12 cellular contexts compared by ENCODE assay signal in the genomic region with DNA sequence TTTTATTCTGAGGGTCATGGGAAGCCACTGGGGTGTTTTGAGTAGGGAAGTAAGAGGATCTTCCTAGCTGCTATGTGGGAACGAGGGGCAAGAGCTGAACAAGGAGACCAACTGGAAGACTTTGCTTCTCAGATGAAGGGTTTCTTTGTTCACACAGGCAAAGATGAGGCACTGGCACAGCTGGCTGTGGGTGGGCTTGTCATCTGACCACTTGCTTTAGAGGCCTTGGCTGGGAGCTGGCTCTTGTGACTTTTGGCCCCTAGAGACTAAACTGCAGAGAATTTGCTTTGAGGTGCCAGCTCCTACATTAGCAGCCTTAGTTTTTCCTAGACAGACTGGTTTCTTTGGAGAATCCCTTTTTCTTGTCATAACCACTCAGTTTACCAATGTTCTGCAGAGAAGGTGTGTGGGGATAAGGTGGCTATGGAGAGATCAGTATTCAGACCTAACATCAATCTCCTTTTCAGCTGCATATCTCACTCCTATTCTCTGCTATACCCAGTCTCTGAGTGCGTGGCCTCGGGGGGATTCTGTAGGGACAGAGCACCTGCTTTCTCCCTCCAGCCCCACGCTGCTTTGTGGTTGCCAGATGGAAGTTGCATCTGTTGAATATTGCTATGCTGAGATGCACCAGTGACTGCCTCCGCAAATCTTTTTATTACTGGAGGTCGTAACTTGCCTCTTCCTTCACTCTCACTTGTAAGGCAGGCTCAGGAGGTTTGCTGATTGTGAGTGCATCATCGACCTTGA. TPM values are rescaled to one million over a fixed set of nuclear protein-coding genes. Genes with fewer than 3 reads are reported as not detected.
DNase-seq lines count a peak whose midpoint lies in the region; ATAC-seq, FAIRE-seq and TF ChIP-seq lines count a peak whose summit lies in the region.
"Had no signal": no experiment of that assay in that cellular context is flagged by ENCODE, and none has a peak within 500 bp of the region (broad histone marks: within the 10 kb centered on the region; RNA-seq: fewer than 3 reads in every experiment).

No MANE protein-coding gene starts in this region.

- H3K9me3 Mint-ChIP-seq in MCF 10A (ENCODE audit: unreplicated experiment): no peaks in the 10 kb centered on the region
- H3K9me3 Mint-ChIP-seq: stimulated activated naive CD8-positive, alpha-beta T cell treated with anti-CD3 and anti-CD28 coated beads, Interleukin-15, Interleukin-2, amounts not matched to agents 100 ng/mL and 50 ng/mL, for 24 hours had no signal

- peaks cover 4% of the 10 kb centered on the region; the same call in 1 of the 2 replicates for H3K79me2 ChIP-seq in OCI-LY7 (ENCODE audit: insufficient read depth, low read depth, low read length)

- BruUV-seq in OCI-LY7 (replicated peaks; lab: Mats Ljungman, UMichigan) (no TSS peak), MCF 10A (replicated peaks; lab: Mats Ljungman, UMichigan) (no TSS peak)

- TF ChIP-seq POLR2A in GM12891 (IDR thresholded peaks at IDR 0.05; ENCODE audit: low read depth, low read length): no peak

- FAIRE-seq in GM12891 (lab: Jason Lieb, UNC): peak; percentile 87
- FAIRE-seq: endometrium, TTC549 had no signal

- DNase-seq in Ammon's horn (ENCODE audit: low spot score) (peak; percentile 78), GM12891 (ENCODE audit: insufficient read length, low spot score) (no peak), OCI-LY7 (ENCODE audit: low spot score) (peak; percentile 95), hippocampal formation (lab: John Stamatoyannopoulos, UW) (peak; percentile 31 to 35), OCI-M2 (lab: John Stamatoyannopoulos, UW; ENCODE audit: unreplicated experiment) (no peak), NOMO-1 treated with DMSO at 0.1 percent for 48 hours (lab: John Stamatoyannopoulos, UW; ENCODE audit: unreplicated experiment) (no peak), MCF 10A (ENCODE audit: unreplicated experiment) (no peak)
- DNase-seq: activated CD8-positive, alpha-beta memory T cell treated with anti-CD3 and anti-CD28 coated beads, Interleukin-2, amount 50 U/mL, for 48 hours had no signal

- no peak for ATAC-seq in GM19351 (IDR thresholded peaks at IDR 0.05; ENCODE audit: unreplicated experiment)

- H3K27me3 Mint-ChIP-seq in MCF 10A (ENCODE audit: insufficient read depth, unreplicated experiment): no peaks in the 10 kb centered on the region

- peaks cover 14% of the 10 kb centered on the region for H3K4me1 Mint-ChIP-seq in MCF 10A (ENCODE audit: insufficient read depth, unreplicated experiment)

- H3K4me2 ChIP-seq in OCI-LY7 (ENCODE audit: low read length): peak overlapping the region; percentile 71

- TF ChIP-seq CTCF in OCI-LY7 (conservative IDR thresholded peaks at IDR 0.05; ENCODE audit: low read length) (no peak), MCF 10A (IDR thresholded peaks at IDR 0.05; ENCODE audit: unreplicated experiment) (no peak)

- peak overlapping the region; percentile 96 for H3K27ac ChIP-seq in OCI-LY7 (ENCODE audit: low read depth, low read length, poor library complexity, severe bottlenecking)

- intact Hi-C loops in OCI-LY7 (cut with micrococcal nuclease; ENCODE audit: unreplicated experiment) (loop anchor here (1.0 to 5.0 kb wide), 3 partner anchors 35 to 102 kb away; no protein-coding TSS in a partner anchor), MCF 10A (cut with micrococcal nuclease) (loop anchor here (10.0 kb wide), 2 partner anchors 111 to 541 kb away; partner anchors contain the start of gene ZNF839)

- H3K36me3 Mint-ChIP-seq in MCF 10A (ENCODE audit: insufficient read depth, unreplicated experiment): no peaks in the 10 kb centered on the region

- H3K36me3 ChIP-seq in OCI-LY7 (ENCODE audit: insufficient read depth, low read length): peaks cover 7% of the 10 kb centered on the region; the same call in 1 of the 2 replicates

- POLR2A ChIA-PET in OCI-LY7 (lab: Charles Lee) (interaction anchor here (0.5 to 12.2 kb wide), 12 partner anchors 12 to 174 kb away, joined by 3 to 165 read pairs (median 4); no protein-coding TSS in a partner anchor), MCF 10A (lab: Yijun Ruan, JAX) (no interaction called here)

- peak overlapping the region; percentile 13; the same call in 1 of the 2 replicates for H2AFZ ChIP-seq in OCI-LY7 (ENCODE audit: low read length)

- CTCF ChIA-PET in OCI-LY7 (lab: Charles Lee; ENCODE audit: unreplicated experiment): interaction anchor here (0.9 to 1.1 kb wide), 2 partner anchors 45 to 69 kb away, joined by 3 read pairs; no protein-coding TSS in a partner anchor
- CTCF ChIA-PET in MCF 10A (lab: Yijun Ruan, JAX): no interaction called here

- H3K4me3 ChIP-seq in OCI-LY7 (ENCODE audit: low read depth, low read length, poor library complexity, severe bottlenecking): peak overlapping the region; percentile 49

- peaks cover 9% of the 10 kb centered on the region; the same call in 1 of the 2 replicates for H3K9me3 ChIP-seq in OCI-LY7 (ENCODE audit: low read length)

- H3K9me2 ChIP-seq in OCI-LY7 (ENCODE audit: insufficient read depth, low read length): no peaks in the 10 kb centered on the region

- no peak overlapping the region for H3K4me3 Mint-ChIP-seq in MCF 10A (ENCODE audit: unreplicated experiment)
- H3K4me3 Mint-ChIP-seq: stimulated activated naive CD8-positive, alpha-beta T cell treated with anti-CD3 and anti-CD28 coated beads, Interleukin-15, Interleukin-2, amounts not matched to agents 100 ng/mL and 50 ng/mL, for 24 hours had no signal

- H4K20me1 ChIP-seq in OCI-LY7 (ENCODE audit: insufficient read depth, low read length): no peaks in the 10 kb centered on the region

- H3K4me1 ChIP-seq in OCI-LY7 (ENCODE audit: insufficient read depth, low read length, poor library complexity, severe bottlenecking): peaks cover 85% of the 10 kb centered on the region

- no peak overlapping the region for H3K27ac Mint-ChIP-seq in MCF 10A (ENCODE audit: low read depth, unreplicated experiment)
- H3K27ac Mint-ChIP-seq: stimulated activated naive CD8-positive, alpha-beta T cell treated with anti-CD3 and anti-CD28 coated beads, Interleukin-15, Interleukin-2, amounts not matched to agents 100 ng/mL and 50 ng/mL, for 24 hours had no signal

TF ChIP-seq in GM12891, 5 proteins besides CTCF, POLR2A, EP300 and RAD21:
- TF ChIP-seq PAX5 (IDR thresholded peaks at IDR 0.05; ENCODE audit: insufficient read depth, low read length, severe bottlenecking) (no peak), POLR2AphosphoS5 (IDR thresholded peaks at IDR 0.05; ENCODE audit: low read depth, low read length) (no peak), SPI1 (IDR thresholded peaks at IDR 0.05; ENCODE audit: low read depth, low read length) (no peak), TAF1 (IDR thresholded peaks at IDR 0.05; ENCODE audit: low read depth, low read length) (no peak), POU2F2 (IDR thresholded peaks at IDR 0.05; ENCODE audit: low read depth, low read length) (no peak)

RNA-seq across cellular contexts. Expression of gene PPP2R5C, which starts 12.7 kb away (rescaled TPM):
- 87.1 TPM for polyA plus RNA-seq in GM12891 (2012; ENCODE audit: low read depth, missing spikeins)
- total RNA-seq in OCI-LY7 (2014; rRNA removed; shearing (Covaris generic)): 134 and 161 TPM in 2 replicates
- 236 and 264 TPM in 2 replicates for total RNA-seq in OCI-LY7 (2022)
- 118 and 122 TPM in 2 replicates for total RNA-seq in MCF 10A (2022)

Comparison
In these comparisons a context has a peak if more than half of its experiments do, and no peak if none do; other contexts are left out.
1. DNase-seq: peak in Ammon's horn (single experiment), OCI-LY7 (single experiment) and hippocampal formation (2 of 2); none in GM12891 (single experiment), OCI-M2 (single experiment), NOMO-1 treated with DMSO at 0.1 percent for 48 hours (single experiment) and MCF 10A (single experiment).